8 cellular contexts compared by ENCODE assay signal in genomic region chr6:98833101-98834059, GRCh38. TPM values are rescaled to one million over a fixed set of nuclear protein-coding genes. Genes with fewer than 3 reads are reported as not detected.
DNase-seq lines count a peak whose midpoint lies in the region; ATAC-seq and TF ChIP-seq lines count a peak whose summit lies in the region.

No MANE protein-coding gene starts in this region.

- H3K4me1 ChIP-seq in muscle layer of colon (ENCODE audit: insufficient read depth, low read length) (peaks cover 34% of the 10 kb centered on the region), urinary bladder (ENCODE audit: insufficient read depth) (peaks cover 1% of the 10 kb centered on the region)

- peak overlapping the region; percentile 86 for H3K27ac Mint-ChIP-seq in T-helper 17 cell

- peaks cover 42% of the 10 kb centered on the region for H3K4me1 Mint-ChIP-seq in T-helper 17 cell

- under 1% methylated on average over 66 of the region's 66 CpGs for WGBS in urinary bladder

- H3K9me3 ChIP-seq in T-helper 17 cell (ENCODE audit: control insufficient read depth, low read length, poor library complexity, severe bottlenecking) (no peaks in the 10 kb centered on the region), muscle layer of colon (ENCODE audit: low read length) (no peaks in the 10 kb centered on the region)

- ATAC-seq in T-helper 17 cell, result peak; percentile 49
- ATAC-seq in HG03378 (IDR thresholded peaks at IDR 0.05; ENCODE audit: unreplicated experiment), result no peak

- H3K27me3 ChIP-seq in muscle layer of colon (ENCODE audit: control insufficient read depth in 1 of 2, insufficient read depth in 2 of 2, low read length in 2 of 2), result peaks cover 70 to 82% of the 10 kb centered on the region in 2 donors

- no peaks in the 10 kb centered on the region for H3K36me3 ChIP-seq in muscle layer of colon (ENCODE audit: insufficient read depth, low read length)
- H3K36me3 ChIP-seq in urinary bladder (ENCODE audit: insufficient read depth), result no peaks in the 10 kb centered on the region

- H3K9ac ChIP-seq in muscle layer of colon (ENCODE audit: low read length), result no peak overlapping the region

- peaks cover 2% of the 10 kb centered on the region for H3K36me3 Mint-ChIP-seq in T-helper 17 cell (ENCODE audit: low read depth)

- peak overlapping the region; percentile 61 for H3K4me3 ChIP-seq in Jurkat, Clone E6-1 (ENCODE audit: low read length)
- H3K4me3 ChIP-seq in muscle layer of colon (ENCODE audit: low read depth in 1 of 2, low read length in 2 of 2) (peak overlapping the region; percentile 38 to 67), urinary bladder (ENCODE audit: low read depth, low read length) (peak overlapping the region; percentile 55)

- peak overlapping the region; percentile 94 for H3K4me3 Mint-ChIP-seq in T-helper 17 cell

- no peak overlapping the region for H3K27ac ChIP-seq in muscle layer of colon (ENCODE audit: low read depth, low read length)
- no peak overlapping the region for H3K27ac ChIP-seq in urinary bladder (ENCODE audit: low read depth)

- DNase-seq in NCI-H2081 (lab: John Stamatoyannopoulos, UW) (peak; percentile 33 to 65), NCI-H2081 treated with DMSO at 0.1 percent for 48 hours (lab: John Stamatoyannopoulos, UW) (no peak), T-helper 17 cell (no peak), erythroblast (lab: John Stamatoyannopoulos, UW) (peak; percentile 55 to 59)
- DNase-seq in Jurkat, Clone E6-1 (ENCODE audit: low read depth, low spot score), result peak; percentile 38

- no peak for TF ChIP-seq POLR2A in erythroblast (IDR thresholded peaks at IDR 0.05; ENCODE audit: low read length)

- H3K27me3 Mint-ChIP-seq in T-helper 17 cell, result peaks cover 88% of the 10 kb centered on the region

RNA-seq across cellular contexts. Expression of gene POU3F2, which starts 1.0 kb away (rescaled TPM):
- polyA plus RNA-seq in Jurkat, Clone E6-1 (2012; ENCODE audit: insufficient read depth, insufficient read length), result 13.2 TPM
- total RNA-seq in T-helper 17 cell, result not detected
- 0.16 TPM for total RNA-seq in urinary bladder
- polyA plus RNA-seq in urinary bladder, result 0.03 TPM

Comparison
In these comparisons a context has a peak if more than half of its experiments do, and no peak if none do; other contexts are left out.
1. DNase-seq: peak in NCI-H2081 (2 of 2), Jurkat, Clone E6-1 (single experiment) and erythroblast (2 of 2); none in NCI-H2081 treated with DMSO at 0.1 percent for 48 hours (single experiment) and T-helper 17 cell (0 of 3).
2. Peak in every context shown above with its lines, with median percentiles within 50 percentile points of each other: H3K4me3 ChIP-seq.